16 cellular contexts compared by ENCODE assay signal in the genomic region with DNA sequence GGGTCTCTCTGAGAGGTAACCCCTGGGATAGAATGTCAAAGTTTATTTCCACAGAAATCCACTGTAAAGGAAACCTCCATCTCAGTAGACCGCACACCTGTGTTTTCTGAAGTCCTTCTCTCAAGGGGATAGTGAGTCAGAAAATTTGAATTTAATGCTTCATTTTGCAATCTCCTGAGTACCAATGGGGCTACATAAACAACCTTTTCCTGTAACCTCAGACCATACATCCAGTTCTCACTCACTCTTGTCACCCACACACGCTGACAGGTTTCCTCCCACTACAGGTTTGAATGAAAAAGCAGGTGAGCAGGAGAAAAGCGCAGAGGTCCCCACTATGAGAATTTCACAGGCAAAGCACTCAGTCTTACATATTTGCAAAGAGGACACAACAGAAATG.
DNase-seq lines count a peak whose midpoint lies in the region; ATAC-seq and TF ChIP-seq lines count a peak whose summit lies in the region.
"Had no signal": no experiment of that assay in that cellular context is flagged by ENCODE, and none has a peak within 500 bp of the region (broad histone marks: within the 10 kb centered on the region; RNA-seq: fewer than 3 reads in every experiment).

No MANE protein-coding gene starts in this region.

- H3K9me3 Mint-ChIP-seq in activated CD4-positive, alpha-beta memory T cell treated with anti-CD3 and anti-CD28 coated beads for 36 hours, result no peaks in the 10 kb centered on the region
- H3K9me3 Mint-ChIP-seq in activated CD4-positive, alpha-beta memory T cell treated with anti-CD3 and anti-CD28 coated beads, Interleukin-2, amount 10 ng/mL, durations not matched to agents 7 days and 5 days, result no peaks in the 10 kb centered on the region
- H3K9me3 Mint-ChIP-seq in activated T-helper 17 cell treated with anti-CD3 and anti-CD28 coated beads, Interleukin-2, amount 50 U/mL, for 72 hours, result no peaks in the 10 kb centered on the region
- H3K9me3 Mint-ChIP-seq: CD8-positive, alpha-beta T cell had no signal

- WGBS in mesenchymal stem cell, result 84% methylated on average over 3 of the region's 3 CpGs

- ATAC-seq in activated T-helper 17 cell treated with anti-CD3 and anti-CD28 coated beads, Interleukin-2, amount 50 U/mL, for 72 hours (replicated peaks), result peak; percentile 7
- no peak for ATAC-seq in GM19463 (IDR thresholded peaks at IDR 0.05; ENCODE audit: unreplicated experiment)
- ATAC-seq: CD8-positive, alpha-beta T cell; GM23338; HCT116 had no signal

- H3K9ac ChIP-seq in mesenchymal stem cell (ENCODE audit: low read length), result no peak overlapping the region
- H3K9ac ChIP-seq: BLaER1 treated with 17β-estradiol and CSF1 and Interleukin-3, amounts not matched to agents 10 nM and 100 nM had no signal

- H3K4ac ChIP-seq in mesenchymal stem cell (ENCODE audit: low read depth in 1 of 2, low read length in 2 of 2), result no peak overlapping the region

- no peak overlapping the region for H2BK12ac ChIP-seq in mesenchymal stem cell (ENCODE audit: low read length in 2 of 2)

- H3K27me3 ChIP-seq in mesenchymal stem cell (ENCODE audit: control insufficient read depth in 1 of 2, insufficient read depth in 1 of 2, low read length in 2 of 2) (no peaks in the 10 kb centered on the region), WERI-Rb-1 (ENCODE audit: insufficient read depth, low read depth, severe bottlenecking) (peaks cover 27% of the 10 kb centered on the region)
- H3K27me3 ChIP-seq: BLaER1 treated with 17β-estradiol and CSF1 and Interleukin-3, amounts not matched to agents 10 nM and 100 nM had no signal

- no peak overlapping the region for H3K4me2 ChIP-seq in mesenchymal stem cell (ENCODE audit: low read length, poor library complexity, severe bottlenecking)
- H3K4me2 ChIP-seq: BLaER1 treated with 17β-estradiol and CSF1 and Interleukin-3, amounts not matched to agents 10 nM and 100 nM; GM23338 had no signal

- peaks cover 5% of the 10 kb centered on the region for H3K4me1 ChIP-seq in mesenchymal stem cell (ENCODE audit: control insufficient read depth, insufficient read depth, low read depth, low read length)

- H3K4me3 Mint-ChIP-seq in activated CD4-positive, alpha-beta memory T cell treated with anti-CD3 and anti-CD28 coated beads for 36 hours, result no peak overlapping the region
- H3K4me3 Mint-ChIP-seq in activated CD4-positive, alpha-beta memory T cell treated with anti-CD3 and anti-CD28 coated beads, Interleukin-2, amount 10 ng/mL, durations not matched to agents 7 days and 5 days, result no peak overlapping the region
- H3K4me3 Mint-ChIP-seq in activated T-helper 17 cell treated with anti-CD3 and anti-CD28 coated beads, Interleukin-2, amount 50 U/mL, for 72 hours, result no peak overlapping the region
- H3K4me3 Mint-ChIP-seq: B cell; CD8-positive, alpha-beta T cell; GM23338; HFFc6 had no signal

- H3K4me1 Mint-ChIP-seq in activated CD4-positive, alpha-beta memory T cell treated with anti-CD3 and anti-CD28 coated beads for 36 hours (ENCODE audit: low read depth), result no peaks in the 10 kb centered on the region
- no peaks in the 10 kb centered on the region for H3K4me1 Mint-ChIP-seq in activated CD4-positive, alpha-beta memory T cell treated with anti-CD3 and anti-CD28 coated beads, Interleukin-2, amount 10 ng/mL, durations not matched to agents 7 days and 5 days
- no peaks in the 10 kb centered on the region for H3K4me1 Mint-ChIP-seq in activated T-helper 17 cell treated with anti-CD3 and anti-CD28 coated beads, Interleukin-2, amount 50 U/mL, for 72 hours
- H3K4me1 Mint-ChIP-seq: B cell had no signal

- H4K8ac ChIP-seq in mesenchymal stem cell (ENCODE audit: low read length), result no peak overlapping the region

- no peak overlapping the region for H3K27ac ChIP-seq in mesenchymal stem cell (ENCODE audit: low read length, poor library complexity, severe bottlenecking)
- no peak overlapping the region for H3K27ac ChIP-seq in WERI-Rb-1
- H3K27ac ChIP-seq: BLaER1 treated with 17β-estradiol and CSF1 and Interleukin-3, amounts not matched to agents 10 nM and 100 nM had no signal

- no peak overlapping the region for H2BK120ac ChIP-seq in mesenchymal stem cell (ENCODE audit: low read depth, low read length)

- intact Hi-C loops in activated CD4-positive, alpha-beta memory T cell treated with anti-CD3 and anti-CD28 coated beads for 36 hours (cut with micrococcal nuclease), result no loop called here

- CTCF ChIA-PET in activated CD4-positive, alpha-beta memory T cell treated with anti-CD3 and anti-CD28 coated beads for 36 hours (lab: Charles Lee), result no interaction called here
- CTCF ChIA-PET in activated CD4-positive, alpha-beta memory T cell treated with anti-CD3 and anti-CD28 coated beads, Interleukin-2, amount 10 ng/mL, durations not matched to agents 7 days and 5 days (lab: Charles Lee), result no interaction called here

- no peak for TF ChIP-seq CTCF in epithelial cell of esophagus (IDR thresholded peaks at IDR 0.05; ENCODE audit: insufficient read depth, low read depth, low read length, missing control alignments)
- TF ChIP-seq CTCF in WERI-Rb-1 (IDR thresholded peaks at IDR 0.05; ENCODE audit: low read depth, low read length), result no peak

- no peak overlapping the region for H3K14ac ChIP-seq in mesenchymal stem cell (ENCODE audit: low read length in 2 of 2)

- DNase-seq in activated CD4-positive, alpha-beta memory T cell treated with anti-CD3 and anti-CD28 coated beads for 36 hours, result peak; percentile 10
- no peak for DNase-seq in activated CD4-positive, alpha-beta memory T cell treated with anti-CD3 and anti-CD28 coated beads, Interleukin-2, amount 10 ng/mL, durations not matched to agents 7 days and 5 days
- DNase-seq in epithelial cell of esophagus (ENCODE audit: low read depth) (peak; percentile 35), mesenchymal stem cell (no peak), NCI-H1105 treated with DMSO at 0.1 percent for 48 hours (lab: John Stamatoyannopoulos, UW) (no peak), WERI-Rb-1 (no peak)
- DNase-seq: Calu3; CD8-positive, alpha-beta T cell; HFFc6; IMR-90 had no signal

- POLR2A ChIA-PET in activated CD4-positive, alpha-beta memory T cell treated with anti-CD3 and anti-CD28 coated beads for 36 hours (lab: Charles Lee), result no interaction called here
- POLR2A ChIA-PET in activated CD4-positive, alpha-beta memory T cell treated with anti-CD3 and anti-CD28 coated beads, Interleukin-2, amount 10 ng/mL, durations not matched to agents 7 days and 5 days (lab: Charles Lee), result no interaction called here

- H4K91ac ChIP-seq in mesenchymal stem cell (ENCODE audit: low read length), result peak overlapping the region; percentile 34

- H2AFZ ChIP-seq in mesenchymal stem cell (ENCODE audit: low read depth, low read length), result no peak overlapping the region
- H2AFZ ChIP-seq: GM23338 had no signal

- peaks cover 4% of the 10 kb centered on the region for H3K9me3 ChIP-seq in mesenchymal stem cell (ENCODE audit: control insufficient read depth, low read length)
- H3K9me3 ChIP-seq in WERI-Rb-1 (ENCODE audit: severe bottlenecking), result no peaks in the 10 kb centered on the region

- no peak overlapping the region for H3K23ac ChIP-seq in mesenchymal stem cell (ENCODE audit: low read length in 2 of 2)

- peaks cover 11% of the 10 kb centered on the region for H3K27me3 Mint-ChIP-seq in activated CD4-positive, alpha-beta memory T cell treated with anti-CD3 and anti-CD28 coated beads for 36 hours
- peaks cover 9% of the 10 kb centered on the region for H3K27me3 Mint-ChIP-seq in activated CD4-positive, alpha-beta memory T cell treated with anti-CD3 and anti-CD28 coated beads, Interleukin-2, amount 10 ng/mL, durations not matched to agents 7 days and 5 days
- peaks cover 7% of the 10 kb centered on the region for H3K27me3 Mint-ChIP-seq in activated T-helper 17 cell treated with anti-CD3 and anti-CD28 coated beads, Interleukin-2, amount 50 U/mL, for 72 hours

- H3K36me3 Mint-ChIP-seq in activated CD4-positive, alpha-beta memory T cell treated with anti-CD3 and anti-CD28 coated beads for 36 hours, result no peaks in the 10 kb centered on the region
- H3K36me3 Mint-ChIP-seq in activated CD4-positive, alpha-beta memory T cell treated with anti-CD3 and anti-CD28 coated beads, Interleukin-2, amount 10 ng/mL, durations not matched to agents 7 days and 5 days (ENCODE audit: low read depth), result no peaks in the 10 kb centered on the region
- H3K36me3 Mint-ChIP-seq in activated T-helper 17 cell treated with anti-CD3 and anti-CD28 coated beads, Interleukin-2, amount 50 U/mL, for 72 hours (ENCODE audit: low read depth), result no peaks in the 10 kb centered on the region
- H3K36me3 Mint-ChIP-seq: CD8-positive, alpha-beta T cell had no signal

- no peak overlapping the region for H2BK15ac ChIP-seq in mesenchymal stem cell (ENCODE audit: low read depth, poor library complexity, severe bottlenecking)

- no peak overlapping the region for H2BK5ac ChIP-seq in mesenchymal stem cell (ENCODE audit: low read depth, low read length, poor library complexity, severe bottlenecking)

- H3K79me1 ChIP-seq in mesenchymal stem cell (replicated peaks; ENCODE audit: low read length, poor library complexity, severe bottlenecking), result no peaks in the 10 kb centered on the region

- H3K36me3 ChIP-seq in mesenchymal stem cell (ENCODE audit: control insufficient read depth in 1 of 2, insufficient read depth in 2 of 2, low read depth in 1 of 2, low read length in 2 of 2), result no peaks in the 10 kb centered on the region
- H3K36me3 ChIP-seq in WERI-Rb-1, result no peaks in the 10 kb centered on the region
- H3K36me3 ChIP-seq: BLaER1 treated with 17β-estradiol and CSF1 and Interleukin-3, amounts not matched to agents 10 nM and 100 nM had no signal

- no peak overlapping the region for H3K27ac Mint-ChIP-seq in activated CD4-positive, alpha-beta memory T cell treated with anti-CD3 and anti-CD28 coated beads for 36 hours
- H3K27ac Mint-ChIP-seq in activated CD4-positive, alpha-beta memory T cell treated with anti-CD3 and anti-CD28 coated beads, Interleukin-2, amount 10 ng/mL, durations not matched to agents 7 days and 5 days, result no peak overlapping the region
- H3K27ac Mint-ChIP-seq in activated T-helper 17 cell treated with anti-CD3 and anti-CD28 coated beads, Interleukin-2, amount 50 U/mL, for 72 hours, result no peak overlapping the region
- H3K27ac Mint-ChIP-seq: B cell; CD8-positive, alpha-beta T cell; GM23338; HFFc6 had no signal

- no peak overlapping the region for H2AK5ac ChIP-seq in mesenchymal stem cell (ENCODE audit: low read length, severe bottlenecking)

- H3K4me3 ChIP-seq in epithelial cell of esophagus (ENCODE audit: low read length) (no peak overlapping the region), mesenchymal stem cell (ENCODE audit: insufficient read depth in 1 of 2, low read depth in 1 of 2, low read length in 2 of 2) (no peak overlapping the region), WERI-Rb-1 (ENCODE audit: low read depth, low read length) (no peak overlapping the region)
- H3K4me3 ChIP-seq: BLaER1 treated with 17β-estradiol and CSF1 and Interleukin-3, amounts not matched to agents 10 nM and 100 nM; GM23338 had no signal

- no peak overlapping the region for H3K18ac ChIP-seq in mesenchymal stem cell (ENCODE audit: low read depth in 1 of 2, low read length in 2 of 2)

Comparison
In these comparisons a context has a peak if more than half of its experiments do, and no peak if none do; other contexts are left out.
1. DNase-seq: peak in activated CD4-positive, alpha-beta memory T cell treated with anti-CD3 and anti-CD28 coated beads for 36 hours (single experiment) and epithelial cell of esophagus (single experiment); none in activated CD4-positive, alpha-beta memory T cell treated with anti-CD3 and anti-CD28 coated beads, Interleukin-2, amount 10 ng/mL, durations not matched to agents 7 days and 5 days (single experiment), mesenchymal stem cell (single experiment), NCI-H1105 treated with DMSO at 0.1 percent for 48 hours (single experiment) and WERI-Rb-1 (single experiment).